In the genomic region with DNA sequence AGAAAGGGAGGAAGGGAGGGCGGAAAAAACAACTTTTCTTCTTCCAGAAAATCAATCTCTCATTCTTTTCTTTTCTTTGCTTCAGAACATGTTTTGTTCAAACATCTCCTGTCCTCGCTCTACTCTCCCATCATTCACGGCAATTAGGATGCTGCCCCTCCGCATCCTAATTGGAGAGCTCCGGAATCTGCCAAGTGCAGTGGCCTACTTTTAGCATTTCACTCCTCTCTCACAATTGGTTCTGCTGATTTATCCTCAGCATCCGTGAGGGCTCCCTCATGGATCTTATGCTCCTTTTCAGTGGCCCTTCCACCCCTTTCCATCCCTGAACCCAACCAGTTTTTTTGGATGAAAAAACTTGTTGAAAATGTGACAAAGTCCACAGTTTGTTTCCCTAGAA, we compare ENCODE assay signal across 19 cellular contexts. TPM values are rescaled to one million over a fixed set of nuclear protein-coding genes. Genes with fewer than 3 reads are reported as not detected.
DNase-seq lines count a peak whose midpoint lies in the region; ATAC-seq and TF ChIP-seq lines count a peak whose summit lies in the region.
"Had no signal": no experiment of that assay in that cellular context is flagged by ENCODE, and none has a peak within 500 bp of the region (broad histone marks: within the 10 kb centered on the region; RNA-seq: fewer than 3 reads in every experiment).

No MANE protein-coding gene starts in this region.

- peaks cover 0 to 4% (median 3%) of the 10 kb centered on the region in 5 experiments for H3K9me3 Mint-ChIP-seq in brain
- H3K9me3 Mint-ChIP-seq: HFFc6 had no signal

- TF ChIP-seq CTCF in brain (conservative IDR thresholded peaks at IDR 0.05) (no peak), dorsolateral prefrontal cortex (IDR thresholded peaks at IDR 0.05 in 54 of 56, conservative IDR thresholded peaks at IDR 0.05 in 2 of 56; ENCODE audit: low read depth in 1 of 56, partially characterized antibody in 56 of 56) (no peak), GM10248 (IDR thresholded peaks at IDR 0.05; ENCODE audit: control extremely low read depth, extremely low read depth, low read depth, missing control alignments) (no peak)

- no peak overlapping the region for H3K4me3 ChIP-seq in dorsolateral prefrontal cortex
- H3K4me3 ChIP-seq: GM23338 had no signal

- peaks cover 4% of the 10 kb centered on the region for H3K27me3 Mint-ChIP-seq in brain

- H3K4me1 Mint-ChIP-seq in brain, result peaks cover 48% of the 10 kb centered on the region
- H3K4me1 Mint-ChIP-seq: CD4-positive, alpha-beta memory T cell had no signal

- H3K36me3 Mint-ChIP-seq in brain, result peaks cover 4% of the 10 kb centered on the region
- H3K36me3 Mint-ChIP-seq: CD4-positive, alpha-beta memory T cell had no signal

- CTCF ChIA-PET in GM10248 (lab: Yijun Ruan, JAX), result interaction anchor here (2.4 kb wide), 1 partner anchor 36 kb away, joined by 10 read pairs; no protein-coding TSS in a partner anchor

- ATAC-seq in GM18868 (IDR thresholded peaks at IDR 0.05; ENCODE audit: unreplicated experiment), result no peak
- ATAC-seq: GM23338, HCT116 had no signal

- peak overlapping the region; percentile 48 to 94 (median 92) for H3K27ac Mint-ChIP-seq in brain
- H3K27ac Mint-ChIP-seq: CD4-positive, alpha-beta memory T cell; GM23338; HFFc6 had no signal

- DNase-seq in dorsolateral prefrontal cortex, result no peak
- peak; percentile 23 for DNase-seq in midbrain (lab: John Stamatoyannopoulos, UW)
- no peak for DNase-seq in GM10248 (ENCODE audit: extremely low spot score)
- DNase-seq in NOMO-1 (lab: John Stamatoyannopoulos, UW; ENCODE audit: unreplicated experiment in 2 of 2), result no peak
- DNase-seq in HPDE6-E6E7 (ENCODE audit: extremely low spot score), result no peak
- DNase-seq: ACHN; Calu3; CD4-positive, alpha-beta memory T cell; DMS79 treated with DMSO at 0.1 percent for 48 hours; H7; HFFc6; KG1 had no signal

- H3K27me3 ChIP-seq in dorsolateral prefrontal cortex, result no peaks in the 10 kb centered on the region

- intact Hi-C loops in dorsolateral prefrontal cortex (cut with DNase I), result no loop called here

- peak overlapping the region in 55 of 59 donors; percentile 5 to 97 (median 70) for H3K27ac ChIP-seq in dorsolateral prefrontal cortex
- H3K27ac ChIP-seq: C4-2B had no signal

- POLR2A ChIA-PET in GM10248 (lab: Yijun Ruan, JAX), result no interaction called here

- peak overlapping the region in 2 of 5 experiments; percentile 22 for H3K4me3 Mint-ChIP-seq in brain
- H3K4me3 Mint-ChIP-seq: CD4-positive, alpha-beta memory T cell; GM23338; HFFc6 had no signal

RNA-seq across cellular contexts. Expression of a gene that starts 22.4 kb away (rescaled TPM):
- polyA plus RNA-seq in brain (ENCODE audit: insufficient read depth, low read depth, low replicate concordance), result 18.8 TPM
- 100 to 1,000 TPM in 86 of 120 experiments, 10 to 100 TPM in 34; 44.5 to 389 (median 125) TPM for total RNA-seq in dorsolateral prefrontal cortex
- total RNA-seq: Calu3; CD4-positive, alpha-beta memory T cell; HFFc6; HT-29 had no signal
- polyA plus RNA-seq: BJ; CD4-positive, alpha-beta memory T cell had no signal

RNA-seq across cellular contexts. Expression of a gene that starts 53.7 kb away (rescaled TPM):
- polyA plus RNA-seq in brain (ENCODE audit: insufficient read depth, low read depth, low replicate concordance), result 0.12 TPM
- under 1 TPM in 109 of 120 experiments, not detected in 11; 0.13 to 0.88 (median 0.33) TPM for total RNA-seq in dorsolateral prefrontal cortex
- polyA plus RNA-seq: BJ had no signal
